In the genomic region with DNA sequence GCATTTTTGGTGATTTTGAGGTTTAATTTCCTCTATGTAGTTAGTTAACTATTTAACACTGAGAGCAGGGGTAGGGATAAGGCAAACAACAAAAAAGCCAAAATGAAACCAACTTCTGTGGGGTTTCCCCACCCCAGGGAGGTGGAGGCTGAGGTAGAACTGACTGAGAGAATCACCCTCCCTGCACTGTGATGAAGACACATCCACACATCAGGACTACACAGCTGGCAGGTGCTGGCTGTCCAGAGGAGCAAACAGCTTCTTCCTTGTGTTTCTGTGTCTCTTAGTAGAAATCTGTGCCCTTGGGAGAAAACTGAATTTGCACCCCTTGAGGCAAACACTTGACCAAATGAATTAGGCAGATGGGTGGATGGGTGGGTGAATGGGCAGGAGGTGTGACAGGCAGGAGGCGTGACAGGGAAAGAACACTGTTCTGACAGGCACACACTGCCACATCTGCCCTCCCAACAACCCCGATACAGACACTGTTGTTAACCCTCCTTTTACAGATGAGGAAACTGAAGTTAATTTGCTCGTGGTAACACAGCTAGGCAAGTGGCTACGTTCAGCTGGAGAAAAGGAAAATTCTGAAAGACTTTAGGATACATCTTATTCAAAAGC, we compare ENCODE assay signal across 8 cellular contexts.
DNase-seq lines count a peak whose midpoint lies in the region; ATAC-seq lines count a peak whose summit lies in the region.

No MANE protein-coding gene starts in this region.

- H3K27me3 ChIP-seq in BLaER1 treated with 17β-estradiol and CSF1 and Interleukin-3, amounts not matched to agents 10 nM and 100 nM = peaks cover 0 to 27% (median 0%) of the 10 kb centered on the region in 11 experiments; a peak in 4 of 22 replicates

- H3K9me3 Mint-ChIP-seq in activated T-helper 2 cell treated with anti-CD3 and anti-CD28 coated beads, Interferon-gamma antibody, Interleukin-2, Interleukin-4, amounts not matched to agents 10 μg/mL and 5 μg/mL and 100 μg/mL, durations not matched to agents 14 hours and 24 hours and 36 hours = peaks cover 4% of the 10 kb centered on the region

- peak; percentile 67 for DNase-seq in activated T-helper 2 cell treated with anti-CD3 and anti-CD28 coated beads, Interferon-gamma antibody, Interleukin-2, Interleukin-4, amounts not matched to agents 10 μg/mL and 5 μg/mL and 100 μg/mL, durations not matched to agents 14 hours and 24 hours and 36 hours (ENCODE audit: low spot score)
- DNase-seq in NOMO-1 treated with dmso at 0.1 percent for 144 hours (lab: John Stamatoyannopoulos, UW; ENCODE audit: unreplicated experiment) (no peak), AG08395 (ENCODE audit: low spot score) (no peak), NCI-H146 (lab: John Stamatoyannopoulos, UW) (no peak), inferior parietal cortex (ENCODE audit: extremely low spot score) (no peak)

- intact Hi-C loops in activated T-helper 2 cell treated with anti-CD3 and anti-CD28 coated beads, Interferon-gamma antibody, Interleukin-2, Interleukin-4, amounts not matched to agents 10 μg/mL and 5 μg/mL and 100 μg/mL, durations not matched to agents 14 hours and 24 hours and 36 hours (cut with micrococcal nuclease) = loop anchor here (5.0 kb wide), 2 partner anchors 107 to 162 kb away; partner anchors contain the start of genes ARSG and SLC16A6

- H3K4me3 Mint-ChIP-seq in activated T-helper 2 cell treated with anti-CD3 and anti-CD28 coated beads, Interferon-gamma antibody, Interleukin-2, Interleukin-4, amounts not matched to agents 10 μg/mL and 5 μg/mL and 100 μg/mL, durations not matched to agents 14 hours and 24 hours and 36 hours (ENCODE audit: low read depth) = peak overlapping the region; percentile 37

- H3K9me3 ChIP-seq in BLaER1 treated with 17β-estradiol and CSF1 and Interleukin-3, amounts not matched to agents 10 nM and 100 nM (replicated peaks in 1 of 11) = peaks cover 7 to 16% (median 14%) of the 10 kb centered on the region in 11 experiments

- no peak overlapping the region for H3K4me3 ChIP-seq in BLaER1 treated with 17β-estradiol and CSF1 and Interleukin-3, amounts not matched to agents 10 nM and 100 nM

- peak overlapping the region in 4 of 11 experiments; percentile 48 to 65 (median 53); a peak in 5 of 22 replicates for H3K27ac ChIP-seq in BLaER1 treated with 17β-estradiol and CSF1 and Interleukin-3, amounts not matched to agents 10 nM and 100 nM

- H3K4me1 ChIP-seq in BLaER1 treated with 17β-estradiol and CSF1 and Interleukin-3, amounts not matched to agents 10 nM and 100 nM = peaks cover 16 to 59% (median 52%) of the 10 kb centered on the region in 10 experiments

- no peaks in the 10 kb centered on the region for H4K20me1 ChIP-seq in BLaER1 treated with 17β-estradiol and CSF1 and Interleukin-3, amounts not matched to agents 10 nM and 100 nM

- H3K27ac Mint-ChIP-seq in activated T-helper 2 cell treated with anti-CD3 and anti-CD28 coated beads, Interferon-gamma antibody, Interleukin-2, Interleukin-4, amounts not matched to agents 10 μg/mL and 5 μg/mL and 100 μg/mL, durations not matched to agents 14 hours and 24 hours and 36 hours = peak overlapping the region; percentile 83

- H3K36me3 ChIP-seq in BLaER1 treated with 17β-estradiol and CSF1 and Interleukin-3, amounts not matched to agents 10 nM and 100 nM = peaks cover 0 to 9% (median 5%) of the 10 kb centered on the region in 11 experiments; a peak in 10 of 22 replicates

- peaks cover 53% of the 10 kb centered on the region for H3K4me1 Mint-ChIP-seq in activated T-helper 2 cell treated with anti-CD3 and anti-CD28 coated beads, Interferon-gamma antibody, Interleukin-2, Interleukin-4, amounts not matched to agents 10 μg/mL and 5 μg/mL and 100 μg/mL, durations not matched to agents 14 hours and 24 hours and 36 hours (ENCODE audit: low read depth)

- H3K36me3 Mint-ChIP-seq in activated T-helper 2 cell treated with anti-CD3 and anti-CD28 coated beads, Interferon-gamma antibody, Interleukin-2, Interleukin-4, amounts not matched to agents 10 μg/mL and 5 μg/mL and 100 μg/mL, durations not matched to agents 14 hours and 24 hours and 36 hours (ENCODE audit: low read depth) = peaks cover 24% of the 10 kb centered on the region

- no peaks in the 10 kb centered on the region for H3K27me3 Mint-ChIP-seq in activated T-helper 2 cell treated with anti-CD3 and anti-CD28 coated beads, Interferon-gamma antibody, Interleukin-2, Interleukin-4, amounts not matched to agents 10 μg/mL and 5 μg/mL and 100 μg/mL, durations not matched to agents 14 hours and 24 hours and 36 hours (ENCODE audit: low read depth)

- H3K4me2 ChIP-seq in BLaER1 treated with 17β-estradiol and CSF1 and Interleukin-3, amounts not matched to agents 10 nM and 100 nM = peak overlapping the region; percentile 9 to 95 (median 76); a peak in 20 of 22 replicates

- peak; percentile 43 for ATAC-seq in GM21367 (IDR thresholded peaks at IDR 0.05; ENCODE audit: unreplicated experiment)
- ATAC-seq in HG03521 (IDR thresholded peaks at IDR 0.05; ENCODE audit: unreplicated experiment) = peak; percentile 38

- H3K9ac ChIP-seq in BLaER1 treated with 17β-estradiol and CSF1 and Interleukin-3, amounts not matched to agents 10 nM and 100 nM = peak overlapping the region in 3 of 11 experiments; percentile 39 to 51 (median 49); a peak in 3 of 22 replicates
